In genomic region chr6:29517245-29517644, GRCh38 we compare ENCODE assay signal across 18 cellular contexts. TPM values are rescaled to one million over a fixed set of nuclear protein-coding genes. Genes with fewer than 3 reads are reported as not detected.
DNase-seq lines count a peak whose midpoint lies in the region; ATAC-seq, FAIRE-seq and TF ChIP-seq lines count a peak whose summit lies in the region.
"Had no signal": no experiment of that assay in that cellular context is flagged by ENCODE, and none has a peak within 500 bp of the region (broad histone marks: within the 10 kb centered on the region; RNA-seq: fewer than 3 reads in every experiment).

No MANE protein-coding gene starts in this region.

- no peaks in the 10 kb centered on the region for H3K9me2 ChIP-seq in Loucy (replicated peaks; ENCODE audit: low read depth, low read length)

- H3F3A ChIP-seq in Loucy (ENCODE audit: low read depth), result no peaks in the 10 kb centered on the region

- H3K27ac ChIP-seq in DND-41 (ENCODE audit: low read length) (no peak overlapping the region), H1 (ENCODE audit: low read depth, low read length) (no peak overlapping the region), neuronal stem cell (replicated peaks; ENCODE audit: low read length) (no peak overlapping the region)

- H2BK20ac ChIP-seq in H1 (ENCODE audit: low read length), result no peak overlapping the region

- peaks cover 12% of the 10 kb centered on the region for H3K27me3 ChIP-seq in DND-41 (ENCODE audit: insufficient read depth, low read length, poor library complexity)
- H3K27me3 ChIP-seq in Loucy (ENCODE audit: insufficient read depth, low read length, poor library complexity, severe bottlenecking), result no peaks in the 10 kb centered on the region
- H3K27me3 ChIP-seq in H1 (replicated peaks in 1 of 4; ENCODE audit: control insufficient read depth in 3 of 4, extremely low read depth in 1 of 4, insufficient read depth in 3 of 4, low read length in 3 of 4), result no peaks in the 10 kb centered on the region; a peak in 1 of 7 replicates
- peaks cover 0 to 5% (median 0%) of the 10 kb centered on the region in 3 experiments for H3K27me3 ChIP-seq in neuronal stem cell (ENCODE audit: control insufficient read depth in 3 of 3, insufficient read depth in 3 of 3, low read depth in 1 of 3, low read length in 3 of 3)
- H3K27me3 ChIP-seq: BLaER1 treated with 17β-estradiol and CSF1 and Interleukin-3, amounts not matched to agents 10 nM and 100 nM had no signal

- H2BK120ac ChIP-seq in H1 (replicated peaks; ENCODE audit: low read depth, low read length) (no peak overlapping the region), neuronal stem cell (ENCODE audit: low read depth, low read length) (no peak overlapping the region)

- no peaks in the 10 kb centered on the region for H3K23me2 ChIP-seq in H1 (ENCODE audit: low read depth, low read length)

- FAIRE-seq in H1 (lab: Jason Lieb, UNC), result no peak
- FAIRE-seq: G401.6, GM12891, HepG2 had no signal

- H3K23ac ChIP-seq in H1 (ENCODE audit: insufficient read length) (no peak overlapping the region), neuronal stem cell (ENCODE audit: low read depth, low read length, poor library complexity) (no peak overlapping the region)

- TF ChIP-seq POLR2A in H1 (IDR thresholded peaks at IDR 0.05; ENCODE audit: control extremely low read depth in 1 of 2, low read depth in 2 of 2, low read length in 2 of 2), result no peak

- no peaks in the 10 kb centered on the region for H3K79me1 ChIP-seq in H1 (ENCODE audit: low read depth, low read length)
- no peaks in the 10 kb centered on the region for H3K79me1 ChIP-seq in neuronal stem cell (ENCODE audit: low read depth, low read length)

- ATAC-seq in DND-41 (ENCODE audit: insufficient read depth, low read depth), result no peak
- ATAC-seq in HG03139 (IDR thresholded peaks at IDR 0.05; ENCODE audit: unreplicated experiment), result no peak

- H3K4me1 ChIP-seq in DND-41 (ENCODE audit: insufficient read depth, low read length), result no peaks in the 10 kb centered on the region
- H3K4me1 ChIP-seq in Loucy (ENCODE audit: insufficient read depth, low read length, poor library complexity, severe bottlenecking), result peaks cover 48% of the 10 kb centered on the region
- H3K4me1 ChIP-seq in H1 (replicated peaks in 1 of 4; ENCODE audit: control insufficient read depth in 3 of 4, insufficient read depth in 4 of 4, low read length in 3 of 4), result no peaks in the 10 kb centered on the region
- peaks cover 0 to 1% of the 10 kb centered on the region in 2 donors for H3K4me1 ChIP-seq in neuronal stem cell (ENCODE audit: control insufficient read depth in 2 of 2, insufficient read depth in 1 of 2, low read depth in 1 of 2, low read length in 2 of 2)

- H3K4me3 ChIP-seq in DND-41 (ENCODE audit: low read depth in 1 of 2, low read length in 2 of 2) (no peak overlapping the region), Loucy (ENCODE audit: low read length, poor library complexity, severe bottlenecking) (no peak overlapping the region), H1 (ENCODE audit: extremely low read depth in 1 of 4, insufficient read depth in 2 of 4, low read depth in 3 of 4, low read length in 4 of 4) (no peak overlapping the region), neuronal stem cell (ENCODE audit: low read length in 2 of 2) (no peak overlapping the region)
- H3K4me3 ChIP-seq: BLaER1 treated with 17β-estradiol and CSF1 and Interleukin-3, amounts not matched to agents 10 nM and 100 nM had no signal

- H4K20me1 ChIP-seq in DND-41 (ENCODE audit: insufficient read depth, low read length) (no peaks in the 10 kb centered on the region), Loucy (ENCODE audit: insufficient read depth, low read length, poor library complexity, severe bottlenecking) (no peaks in the 10 kb centered on the region), H1 (replicated peaks in 1 of 2; ENCODE audit: control insufficient read depth in 1 of 2, insufficient read depth in 2 of 2, low read length in 2 of 2) (no peaks in the 10 kb centered on the region)
- H4K20me1 ChIP-seq: BLaER1 treated with 17β-estradiol and CSF1 and Interleukin-3, amounts not matched to agents 10 nM and 100 nM had no signal

- no peak overlapping the region for H3K4ac ChIP-seq in H1 (replicated peaks; ENCODE audit: insufficient read length, low read depth, low read length)
- no peak overlapping the region for H3K4ac ChIP-seq in neuronal stem cell (ENCODE audit: low read length)

- peak; percentile 8 for TF ChIP-seq CTCF in DND-41 (IDR thresholded peaks at IDR 0.05; ENCODE audit: borderline replicate concordance, extremely low read depth, low read length, poor library complexity, severe bottlenecking)
- peak; percentile 14; the same call in 1 of the 2 replicates for TF ChIP-seq CTCF in Loucy (conservative IDR thresholded peaks at IDR 0.05; ENCODE audit: low read length)
- peak in 1 of 3 experiments; percentile 13; a peak in 1 of 4 replicates for TF ChIP-seq CTCF in H1 (IDR thresholded peaks at IDR 0.05; ENCODE audit: control extremely low read depth in 1 of 3, insufficient read depth in 1 of 3, low read depth in 1 of 3, low read length in 3 of 3)

- no peak overlapping the region for H4K5ac ChIP-seq in H1 (ENCODE audit: insufficient read length, low read depth, low read length)

- H3K79me2 ChIP-seq in DND-41 (ENCODE audit: insufficient read depth, low read length) (no peaks in the 10 kb centered on the region), Loucy (ENCODE audit: insufficient read depth, low read length) (no peaks in the 10 kb centered on the region), H1 (ENCODE audit: control insufficient read depth in 1 of 2, insufficient read depth in 2 of 2, low read length in 2 of 2) (no peaks in the 10 kb centered on the region)

- 100% methylated on average over 1 of the region's 1 CpG; no CpG with 5 or more reads in 1 of the 2 experiments for WGBS in H1 (ENCODE audit: extremely low coverage in 1 of 2, insufficient coverage in 1 of 2, insufficient read length in 1 of 2, insufficient replicate concordance in 2 of 2, low coverage in 1 of 2, low lambda C conversion rate in 2 of 2, missing lambda C conversion rate in 1 of 2), 2 experiments
- no CpG with 5 or more reads among the region's 1 CpG for WGBS in neuronal stem cell (ENCODE audit: extremely low coverage in 2 of 2, insufficient read length in 2 of 2, insufficient replicate concordance in 1 of 2), 2 donors

- H3K36me3 ChIP-seq in DND-41 (ENCODE audit: insufficient read depth, low read length) (no peaks in the 10 kb centered on the region), Loucy (ENCODE audit: insufficient read depth, low read length) (no peaks in the 10 kb centered on the region), H1 (ENCODE audit: control insufficient read depth in 2 of 4, insufficient read depth in 4 of 4, low read length in 3 of 4) (no peaks in the 10 kb centered on the region), neuronal stem cell (replicated peaks in 1 of 2; ENCODE audit: control insufficient read depth in 2 of 2, insufficient read depth in 2 of 2, low read length in 2 of 2) (no peaks in the 10 kb centered on the region)
- H3K36me3 ChIP-seq: BLaER1 treated with 17β-estradiol and CSF1 and Interleukin-3, amounts not matched to agents 10 nM and 100 nM had no signal

- H2BK15ac ChIP-seq in H1 (ENCODE audit: low read length) (no peak overlapping the region), neuronal stem cell (ENCODE audit: low read length) (no peak overlapping the region)

- H3K9ac ChIP-seq in DND-41 (ENCODE audit: low read depth, low read length) (no peak overlapping the region), Loucy (ENCODE audit: low read depth, low read length, poor library complexity, severe bottlenecking) (no peak overlapping the region), H1 (replicated peaks in 1 of 4; ENCODE audit: extremely low read depth in 1 of 4, low read depth in 3 of 4, low read length in 3 of 4) (no peak overlapping the region), neuronal stem cell (ENCODE audit: low read depth, low read length, poor library complexity) (no peak overlapping the region)
- H3K9ac ChIP-seq: BLaER1 treated with 17β-estradiol and CSF1 and Interleukin-3, amounts not matched to agents 10 nM and 100 nM had no signal

- H3K9me3 ChIP-seq in DND-41 (ENCODE audit: insufficient read depth, low read length, severe bottlenecking), result no peaks in the 10 kb centered on the region
- H3K9me3 ChIP-seq in Loucy (ENCODE audit: insufficient read depth, low read depth, low read length), result no peaks in the 10 kb centered on the region
- 0 out of 4 replicates have a peak, but pooled peaks cover 0 to 3% of the 10 kb centered on the region in 2 experiments for H3K9me3 ChIP-seq in H1 (ENCODE audit: insufficient read depth in 2 of 2, low read depth in 1 of 2, low read length in 1 of 2)
- peaks cover 0 to 8% of the 10 kb centered on the region in 2 donors for H3K9me3 ChIP-seq in neuronal stem cell (replicated peaks in 1 of 2; ENCODE audit: control insufficient read depth in 2 of 2, insufficient read depth in 1 of 2, low read depth in 1 of 2, low read length in 2 of 2)

- no peak overlapping the region for H4K91ac ChIP-seq in H1 (replicated peaks; ENCODE audit: insufficient read length, low read length)
- H4K91ac ChIP-seq in neuronal stem cell (ENCODE audit: low read depth, low read length, poor library complexity), result no peak overlapping the region

- H3K18ac ChIP-seq in H1 (ENCODE audit: extremely low read depth, low read length) (no peak overlapping the region), neuronal stem cell (ENCODE audit: low read length) (no peak overlapping the region)

- H2AFZ ChIP-seq in DND-41 (ENCODE audit: low read depth, low read length) (no peak overlapping the region), Loucy (ENCODE audit: low read length) (no peak overlapping the region), H1 (ENCODE audit: low read length) (no peak overlapping the region), neuronal stem cell (ENCODE audit: low read length) (no peak overlapping the region)

- no peak for DNase-seq in DND-41
- no peak for DNase-seq in H1 (ENCODE audit: low read depth in 1 of 2, low spot score in 2 of 2)
- DNase-seq in mesenteric fat pad (ENCODE audit: low spot score), result peak; percentile 28
- DNase-seq in SK-N-DZ (ENCODE audit: low spot score), result no peak
- no peak for DNase-seq in neuronal stem cell (ENCODE audit: low spot score)
- DNase-seq: ACHN; CD4-positive, CD25-positive, alpha-beta regulatory T cell; DMS 273 treated with DMSO at 0.1 percent for 48 hours; DMS79; EL had no signal

- CTCF ChIA-PET in H1 (lab: Charles Lee; ENCODE audit: partially characterized antibody), result interaction anchor here (0.5 to 1.1 kb wide), 3 partner anchors 9 to 117 kb away, joined by 3 to 4 read pairs (median 3); no protein-coding TSS in a partner anchor

- H4K8ac ChIP-seq in H1 (ENCODE audit: extremely low read depth, insufficient read depth, low read length) (no peak overlapping the region), neuronal stem cell (ENCODE audit: low read depth, low read length) (no peak overlapping the region)

- no peak overlapping the region for H2BK12ac ChIP-seq in H1 (ENCODE audit: low read depth, low read length)
- H2BK12ac ChIP-seq in neuronal stem cell (ENCODE audit: low read length), result no peak overlapping the region

- POLR2A ChIA-PET in H1 (lab: Charles Lee; ENCODE audit: partially characterized antibody), result no interaction called here

- TF ChIP-seq RAD21 in H1 (IDR thresholded peaks at IDR 0.05 in 1 of 2, conservative IDR thresholded peaks at IDR 0.05 in 1 of 2; ENCODE audit: low read depth in 2 of 2, low read length in 2 of 2), result peak; percentile 34 to 48

- H3K14ac ChIP-seq in H1 (ENCODE audit: insufficient read length), result no peak overlapping the region
- H3K14ac ChIP-seq in neuronal stem cell (ENCODE audit: low read length), result no peak overlapping the region

- H3K4me2 ChIP-seq in DND-41 (ENCODE audit: insufficient read depth, low read length), result no peak overlapping the region
- H3K4me2 ChIP-seq in Loucy (ENCODE audit: low read depth, low read length, poor library complexity, severe bottlenecking), result no peak overlapping the region
- no peak overlapping the region for H3K4me2 ChIP-seq in H1 (ENCODE audit: insufficient read depth in 1 of 2, low read depth in 2 of 2, low read length in 2 of 2)
- no peak overlapping the region for H3K4me2 ChIP-seq in neuronal stem cell (ENCODE audit: insufficient read depth, low read length, poor library complexity, severe bottlenecking)

- H2BK5ac ChIP-seq in H1 (ENCODE audit: low read depth, low read length) (no peak overlapping the region), neuronal stem cell (ENCODE audit: low read length) (no peak overlapping the region)

- H3K56ac ChIP-seq in H1 (replicated peaks; ENCODE audit: insufficient read length, low read depth, low read length), result no peak overlapping the region

- no peak for TF ChIP-seq EP300 in H1 (IDR thresholded peaks at IDR 0.05; ENCODE audit: borderline replicate concordance in 1 of 2, low read depth in 2 of 2, low read length in 2 of 2)

- H2AK5ac ChIP-seq in H1 (ENCODE audit: low read depth, low read length), result no peak overlapping the region
- no peak overlapping the region for H2AK5ac ChIP-seq in neuronal stem cell (ENCODE audit: low read depth, low read length)

RNA-seq across cellular contexts. Expression of gene MAS1L, which starts 29.5 kb away (rescaled TPM):
- not detected in 2 replicates for total RNA-seq in H1 (2021; fragmentation: NEBNext Ultra II Directional; extraction: Animal tissue kit (Norgen Biotek cat#: 25700))
- not detected in 2 replicates for polyA plus RNA-seq in H1 (2011; rRNA removed)
- polyA plus RNA-seq in H1 (2011; cell fraction: cytosol; rRNA removed), result not detected
- not detected for polyA plus RNA-seq in H1 (2011; cell fraction: nucleus; rRNA removed)
- not detected in 4 replicates for polyA plus RNA-seq in H1 (2012, experiment 1 of 2)
- not detected for polyA plus RNA-seq in H1 (2012, experiment 2 of 2)
- not detected for polyA plus RNA-seq in H1 (2013, experiment 1 of 2)
- polyA plus RNA-seq in H1 (2013, experiment 2 of 2), result not detected
- polyA minus RNA-seq in H1 (2011; rRNA and poly(A)+ RNA removed), result not detected in 2 replicates
- not detected for polyA minus RNA-seq in H1 (2011; cell fraction: cytosol; rRNA and poly(A)+ RNA removed)
- not detected for polyA minus RNA-seq in H1 (2011; cell fraction: nucleus; rRNA and poly(A)+ RNA removed)
- total RNA-seq in mesenteric fat pad, result not detected
- polyA plus RNA-seq in SK-N-DZ (2014; cell fraction: cytosol; rRNA removed), result not detected in 2 replicates
- not detected in 2 replicates for polyA plus RNA-seq in SK-N-DZ (2014; cell fraction: nucleus; rRNA removed)
- not detected for polyA plus RNA-seq in neuronal stem cell (2013, experiment 1 of 2)
- not detected for polyA plus RNA-seq in neuronal stem cell (2013, experiment 2 of 2)
- total RNA-seq: A172; CD4-positive, CD25-positive, alpha-beta regulatory T cell; H4; HepG2 had no signal
- polyA plus RNA-seq: CD4-positive, CD25-positive, alpha-beta regulatory T cell; HepG2 had no signal

RNA-seq across cellular contexts. Expression of gene UBD, which starts 42.3 kb away (rescaled TPM):
- total RNA-seq in H1 (2021; fragmentation: NEBNext Ultra II Directional; extraction: Animal tissue kit (Norgen Biotek cat#: 25700)), result not detected in 2 replicates
- 0.23 TPM in 1 of 2 replicates, not detected in the other for polyA plus RNA-seq in H1 (2011; rRNA removed)
- polyA plus RNA-seq in H1 (2011; cell fraction: cytosol; rRNA removed), result 0.14 TPM
- polyA plus RNA-seq in H1 (2011; cell fraction: nucleus; rRNA removed), result not detected
- polyA plus RNA-seq in H1 (2012, experiment 1 of 2), result 0.29 to 0.54 TPM (median 0.32 TPM) in 3 of 4 replicates, not detected in the other
- not detected for polyA plus RNA-seq in H1 (2012, experiment 2 of 2)
- polyA plus RNA-seq in H1 (2013, experiment 1 of 2), result not detected
- polyA plus RNA-seq in H1 (2013, experiment 2 of 2), result not detected
- 0.16 TPM in 1 of 2 replicates, not detected in the other for polyA minus RNA-seq in H1 (2011; rRNA and poly(A)+ RNA removed)
- not detected for polyA minus RNA-seq in H1 (2011; cell fraction: cytosol; rRNA and poly(A)+ RNA removed)
- polyA minus RNA-seq in H1 (2011; cell fraction: nucleus; rRNA and poly(A)+ RNA removed), result not detected
- total RNA-seq in mesenteric fat pad, result not detected
- polyA plus RNA-seq in SK-N-DZ (2014; cell fraction: cytosol; rRNA removed), result not detected in 2 replicates
- polyA plus RNA-seq in SK-N-DZ (2014; cell fraction: nucleus; rRNA removed), result 0.77 TPM in 1 of 2 replicates, not detected in the other
- 0.06 TPM for polyA plus RNA-seq in neuronal stem cell (2013, experiment 1 of 2)
- 0.06 TPM for polyA plus RNA-seq in neuronal stem cell (2013, experiment 2 of 2)
- total RNA-seq: A172; CD4-positive, CD25-positive, alpha-beta regulatory T cell had no signal
- polyA plus RNA-seq: CD4-positive, CD25-positive, alpha-beta regulatory T cell had no signal
